Comparison of ENCODE assay signal across 17 cellular contexts in the genomic region with DNA sequence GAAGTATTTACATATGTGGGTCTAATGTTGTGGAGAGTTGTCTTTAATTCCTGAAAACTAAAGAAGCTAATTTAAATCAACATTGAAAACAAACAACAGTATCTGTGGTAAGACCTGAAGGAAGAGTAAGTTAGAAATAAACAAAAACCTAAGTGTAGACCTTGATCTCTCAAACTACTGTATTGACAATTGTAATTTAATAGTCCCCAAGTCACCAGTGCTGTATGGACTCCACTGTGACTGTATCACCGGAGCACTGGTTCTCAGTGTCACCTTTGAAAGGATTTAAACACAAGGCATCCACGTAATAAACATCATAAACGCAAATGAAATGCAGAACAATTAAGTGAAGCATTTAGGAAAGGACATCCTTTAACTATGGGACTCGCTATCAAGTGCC. TPM values are rescaled to one million over a fixed set of nuclear protein-coding genes. Genes with fewer than 3 reads are reported as not detected.
DNase-seq lines count a peak whose midpoint lies in the region; ATAC-seq, FAIRE-seq and TF ChIP-seq lines count a peak whose summit lies in the region.
"Had no signal": no experiment of that assay in that cellular context is flagged by ENCODE, and none has a peak within 500 bp of the region (broad histone marks: within the 10 kb centered on the region; RNA-seq: fewer than 3 reads in every experiment).

No MANE protein-coding gene starts in this region.

- TF ChIP-seq POLR2A in IMR-90 (IDR thresholded peaks at IDR 0.05; ENCODE audit: low read depth, low read length), result no peak

- dilution Hi-C loops in IMR-90 (cut with HindIII; ENCODE audit: low sequenced_read_pairs, unreplicated experiment), result no loop called here

- H2BK20ac ChIP-seq in IMR-90 (ENCODE audit: low read depth, low read length), result no peak overlapping the region

- no peaks in the 10 kb centered on the region; the same call in none of the 2 replicates for H3K9me1 ChIP-seq in IMR-90 (ENCODE audit: insufficient read depth, low read length)

- TF ChIP-seq CTCF in Caco-2 (IDR thresholded peaks at IDR 0.05; ENCODE audit: insufficient read depth in 1 of 2, low read depth in 1 of 2, low read length in 1 of 2, severe bottlenecking in 1 of 2, unreplicated experiment in 1 of 2) (no peak), IMR-90 (conservative IDR thresholded peaks at IDR 0.05; ENCODE audit: low read depth, low read length) (no peak), kidney (IDR thresholded peaks at IDR 0.05; ENCODE audit: borderline replicate concordance, extremely low read depth, insufficient read depth) (no peak), smooth muscle cell (IDR thresholded peaks at IDR 0.05; ENCODE audit: borderline replicate concordance, insufficient read depth, poor library complexity, severe bottlenecking) (no peak)

- H3K9me3 Mint-ChIP-seq in Caco-2 (ENCODE audit: unreplicated experiment), result no peaks in the 10 kb centered on the region
- H3K9me3 Mint-ChIP-seq: CD4-positive, alpha-beta T cell; HFFc6 had no signal

- no peak overlapping the region for H3K56ac ChIP-seq in IMR-90 (ENCODE audit: extremely low read depth, insufficient read depth, low read length)

- CTCF ChIA-PET in Caco-2 (lab: Charles Lee) (no interaction called here), IMR-90 (lab: Yijun Ruan, JAX) (no interaction called here)

- DNase-seq in Caco-2, result no peak
- DNase-seq in IMR-90, result no peak
- DNase-seq in kidney, result no peak
- no peak for DNase-seq in smooth muscle cell (lab: John Stamatoyannopoulos, UW; ENCODE audit: unreplicated experiment)
- DNase-seq in iPS-NIHi7 (ENCODE audit: extremely low spot score), result no peak
- DNase-seq: ACHN; Calu3; CD4-positive, alpha-beta T cell; DMS79 treated with DMSO at 0.1 percent for 48 hours; GF-D8; GOT3; H7; HFFc6 had no signal

- H4K91ac ChIP-seq in IMR-90 (ENCODE audit: insufficient read depth, low read depth, low read length), result peak overlapping the region; percentile 14; the same call in 1 of the 2 replicates

- FAIRE-seq in kidney (lab: Jason Lieb, UNC), result peak; percentile 38
- FAIRE-seq: A204.1 had no signal

- no peak overlapping the region for H2BK15ac ChIP-seq in IMR-90 (ENCODE audit: low read depth, low read length)

- no peak overlapping the region for H3K14ac ChIP-seq in IMR-90 (replicated peaks; ENCODE audit: low read depth, low read length)

- peak overlapping the region; percentile 54 for H4K5ac ChIP-seq in IMR-90 (ENCODE audit: low read depth, low read length)

- no peaks in the 10 kb centered on the region for H3F3A ChIP-seq in smooth muscle cell (ENCODE audit: low read depth)

- H4K8ac ChIP-seq in IMR-90 (ENCODE audit: low read depth in 2 of 2, low read length in 2 of 2), result no peak overlapping the region; a peak in 1 of 4 replicates

- no peaks in the 10 kb centered on the region for H3K27me3 Mint-ChIP-seq in Caco-2 (ENCODE audit: insufficient read depth, unreplicated experiment)
- H3K27me3 Mint-ChIP-seq: CD4-positive, alpha-beta T cell had no signal

- no peak overlapping the region for H2AK5ac ChIP-seq in IMR-90 (ENCODE audit: low read depth, low read length)

- TF ChIP-seq RAD21 in IMR-90 (IDR thresholded peaks at IDR 0.05; ENCODE audit: low read length), result no peak

- H3K4me3 ChIP-seq in Caco-2 (ENCODE audit: low read depth, low read length) (no peak overlapping the region), IMR-90 (ENCODE audit: insufficient read depth, low read depth, low read length) (no peak overlapping the region), kidney (ENCODE audit: low read length in 2 of 2) (no peak overlapping the region), smooth muscle cell (no peak overlapping the region)

- H3K27ac ChIP-seq in IMR-90 (ENCODE audit: insufficient read depth, low read length) (peak overlapping the region; percentile 45; the same call in 1 of the 2 replicates), kidney (ENCODE audit: low read depth in 2 of 2, low read length in 2 of 2) (no peak overlapping the region), smooth muscle cell (ENCODE audit: low read depth) (peak overlapping the region; percentile 70)
- H3K27ac ChIP-seq: C4-2B had no signal

- no peaks in the 10 kb centered on the region for H3K79me2 ChIP-seq in smooth muscle cell (ENCODE audit: low read depth)

- H3K4me1 Mint-ChIP-seq in Caco-2 (ENCODE audit: low read depth, unreplicated experiment), result peaks cover 14% of the 10 kb centered on the region

- no peak overlapping the region for H3K4me2 ChIP-seq in IMR-90 (ENCODE audit: low read depth, low read length)
- H3K4me2 ChIP-seq in smooth muscle cell, result peak overlapping the region; percentile 32

- BruUV-seq in Caco-2 (replicated peaks; lab: Mats Ljungman, UMichigan) (no TSS peak), IMR-90 (replicated peaks; lab: Mats Ljungman, UMichigan) (no TSS peak)

- no peak overlapping the region for H2BK120ac ChIP-seq in IMR-90 (ENCODE audit: low read depth, low read length)

- POLR2A ChIA-PET in Caco-2 (lab: Charles Lee) (no interaction called here), IMR-90 (lab: Charles Lee; ENCODE audit: unreplicated experiment) (interaction anchor here (0.5 kb wide), 1 partner anchor 338 kb away, joined by 10 read pairs; no protein-coding TSS in a partner anchor)

- no peak overlapping the region for H2AK9ac ChIP-seq in IMR-90 (replicated peaks; ENCODE audit: low read depth, low read length, poor library complexity)

- H3K79me1 ChIP-seq in IMR-90 (ENCODE audit: low read depth in 1 of 2, low read length in 2 of 2), result no peaks in the 10 kb centered on the region; a peak in 1 of 4 replicates

- H2AFZ ChIP-seq in IMR-90 (replicated peaks; ENCODE audit: low read length, poor library complexity) (no peak overlapping the region), smooth muscle cell (ENCODE audit: low read depth) (no peak overlapping the region)

- peak overlapping the region; percentile 42 for H2BK5ac ChIP-seq in IMR-90 (ENCODE audit: low read depth, low read length, poor library complexity, severe bottlenecking)

- H3K23ac ChIP-seq in IMR-90 (ENCODE audit: low read depth, low read length), result no peak overlapping the region

- H4K20me1 ChIP-seq in IMR-90 (ENCODE audit: insufficient read depth, low read length), result no peaks in the 10 kb centered on the region
- no peaks in the 10 kb centered on the region for H4K20me1 ChIP-seq in smooth muscle cell (ENCODE audit: low read depth)

- peak overlapping the region; percentile 38 for H3K4me3 Mint-ChIP-seq in Caco-2 (ENCODE audit: unreplicated experiment)
- H3K4me3 Mint-ChIP-seq: CD4-positive, alpha-beta T cell; HFFc6 had no signal

- in situ Hi-C loops in IMR-90 (cut with MboI; ENCODE audit: low sequenced_read_pairs), result no loop called here

- no CpG with 5 or more reads among the region's 4 CpGs for WGBS in IMR-90 (ENCODE audit: extremely low coverage in 2 of 2, insufficient read length in 1 of 2), 2 experiments
- 81% methylated on average over 4 of the region's 4 CpGs for WGBS in smooth muscle cell (ENCODE audit: low lambda C conversion rate)

- H3K18ac ChIP-seq in IMR-90 (ENCODE audit: low read depth, low read length), result peak overlapping the region; percentile 84; the same call in 1 of the 2 replicates

- intact Hi-C loops in Caco-2 (cut with micrococcal nuclease; ENCODE audit: unreplicated experiment), result no loop called here
- intact Hi-C loops in IMR-90 (cut with micrococcal nuclease), result no loop called here
- intact Hi-C loops in kidney (cut with DNase I), result no loop called here

- H3K27ac Mint-ChIP-seq in Caco-2 (ENCODE audit: unreplicated experiment), result peak overlapping the region; percentile 83
- H3K27ac Mint-ChIP-seq: CD4-positive, alpha-beta T cell; HFFc6 had no signal

- H3K27me3 ChIP-seq in Caco-2 (replicated peaks; ENCODE audit: control insufficient read depth, insufficient read depth, low read length) (no peaks in the 10 kb centered on the region), IMR-90 (ENCODE audit: control insufficient read depth, insufficient read depth, low read length) (peaks cover 3% of the 10 kb centered on the region; the same call in 1 of the 2 replicates), smooth muscle cell (ENCODE audit: low read depth) (no peaks in the 10 kb centered on the region)

- peaks cover 4% of the 10 kb centered on the region for H3K36me3 Mint-ChIP-seq in Caco-2 (ENCODE audit: insufficient read depth, unreplicated experiment)

- peaks cover 28% of the 10 kb centered on the region for H3K4me1 ChIP-seq in Caco-2
- peaks cover 5% of the 10 kb centered on the region for H3K4me1 ChIP-seq in IMR-90 (ENCODE audit: control insufficient read depth, insufficient read depth, low read length)
- no peaks in the 10 kb centered on the region for H3K4me1 ChIP-seq in kidney (ENCODE audit: control insufficient read depth in 1 of 2, insufficient read depth in 1 of 2, low read depth in 1 of 2, low read length in 2 of 2)
- H3K4me1 ChIP-seq in smooth muscle cell (ENCODE audit: low read depth), result no peaks in the 10 kb centered on the region

- H3K36me3 ChIP-seq in Caco-2 (ENCODE audit: control insufficient read depth, insufficient read depth, low read length), result no peaks in the 10 kb centered on the region; the same call in 1 of the 2 replicates
- H3K36me3 ChIP-seq in IMR-90 (ENCODE audit: control insufficient read depth, insufficient read depth, low read length), result peaks cover 16% of the 10 kb centered on the region
- H3K36me3 ChIP-seq in kidney (ENCODE audit: control insufficient read depth in 1 of 2, insufficient read depth in 2 of 2, low read length in 2 of 2), result peaks cover 7 to 12% of the 10 kb centered on the region in 2 donors
- no peaks in the 10 kb centered on the region for H3K36me3 ChIP-seq in smooth muscle cell (ENCODE audit: low read depth)

- H3K9me3 ChIP-seq in Caco-2 (no peaks in the 10 kb centered on the region), IMR-90 (ENCODE audit: control insufficient read depth, insufficient read depth, low read length) (no peaks in the 10 kb centered on the region), kidney (ENCODE audit: control insufficient read depth in 1 of 2, low read length in 2 of 2) (no peaks in the 10 kb centered on the region), smooth muscle cell (replicated peaks; ENCODE audit: low read depth) (peaks cover 6% of the 10 kb centered on the region)

- no peak overlapping the region; the same call in 1 of the 2 replicates for H3K9ac ChIP-seq in IMR-90 (ENCODE audit: low read depth, low read length)
- H3K9ac ChIP-seq in kidney (ENCODE audit: low read length in 2 of 2), result no peak overlapping the region
- peak overlapping the region; percentile 34 for H3K9ac ChIP-seq in smooth muscle cell (ENCODE audit: low read depth)

- no peak for ATAC-seq in IMR-90 (ENCODE audit: low read depth)
- ATAC-seq in HG03432 (IDR thresholded peaks at IDR 0.05; ENCODE audit: unreplicated experiment), result no peak
- ATAC-seq: HCT116 had no signal

- H3K4ac ChIP-seq in IMR-90 (ENCODE audit: low read depth, low read length), result no peak overlapping the region

TF ChIP-seq in IMR-90, 13 proteins besides CTCF, POLR2A, EP300 and RAD21 (continues in another document):
- TF ChIP-seq RFX5 (IDR thresholded peaks at IDR 0.05; ENCODE audit: low read depth, low read length), result no peak

RNA-seq across cellular contexts. Expression of gene OCRL, which starts 46.4 kb away (rescaled TPM):
- total RNA-seq in Caco-2 (2022) (22.3 and 24.2 TPM in 2 replicates), IMR-90 (2012; rRNA removed) (18.9 and 20.6 TPM in 2 replicates), kidney (20.0 TPM), smooth muscle cell (26.2 TPM in 2 replicates)
- polyA plus RNA-seq in IMR-90 (2012; rRNA removed) (16.3 and 19.4 TPM in 2 replicates), kidney (ENCODE audit: insufficient read depth, low read depth, low replicate concordance) (9.4 TPM), smooth muscle cell (6.3 and 8.7 TPM in 2 replicates)
- polyA plus RNA-seq in IMR-90 (2012; cell fraction: cytosol; rRNA removed), result 5.4 and 5.6 TPM in 2 replicates
- polyA plus RNA-seq in IMR-90 (2012; cell fraction: nucleus; rRNA removed; ENCODE audit: low replicate concordance), result 5.1 and 26.5 TPM in 2 replicates

Comparison
In these comparisons a context has a peak if more than half of its experiments do, and no peak if none do; other contexts are left out.
1. H3K27ac ChIP-seq: peak in IMR-90 (single experiment) and smooth muscle cell (single experiment); none in kidney (0 of 2).